ENCODE assay signal across 8 cellular contexts in genomic region chr3:149969110-149969944, GRCh38. TPM values are rescaled to one million over a fixed set of nuclear protein-coding genes. Genes with fewer than 3 reads are reported as not detected.
DNase-seq lines count a peak whose midpoint lies in the region; ATAC-seq, FAIRE-seq and TF ChIP-seq lines count a peak whose summit lies in the region.

No MANE protein-coding gene starts in this region.

- peak overlapping the region; percentile 94 to 98 (median 95) for H3K4me3 Mint-ChIP-seq in brain

- ATAC-seq in sciatic nerve, result peak; percentile 78

- peak; percentile 92 for FAIRE-seq in H54 (lab: Jason Lieb, UNC)

- intact Hi-C loops in sciatic nerve (cut with DNase I), result no loop called here

- no peaks in the 10 kb centered on the region for H3K9me3 ChIP-seq in iPS-18a (ENCODE audit: control insufficient read depth, low read depth, low read length)

- peak; percentile 63 for DNase-seq in AG09319 (ENCODE audit: extremely low read depth, low read depth)
- peak; percentile 40 for DNase-seq in H54 (ENCODE audit: insufficient read length, low spot score)
- peak; percentile 86 to 92 for DNase-seq in NCI-H526 (lab: John Stamatoyannopoulos, UW)
- DNase-seq in sciatic nerve (ENCODE audit: low spot score), result peak; percentile 65
- DNase-seq in KG1 (lab: John Stamatoyannopoulos, UW), result no peak
- DNase-seq in UCSD-AML1 (lab: John Stamatoyannopoulos, UW; ENCODE audit: unreplicated experiment), result no peak

- H3K4me1 Mint-ChIP-seq in brain, result peaks cover 65% of the 10 kb centered on the region

- peaks cover 36% of the 10 kb centered on the region for H3K36me3 ChIP-seq in iPS-18a (ENCODE audit: control insufficient read depth, low read depth, low read length)

- peaks cover 33% of the 10 kb centered on the region for H3K4me1 ChIP-seq in iPS-18a (ENCODE audit: control insufficient read depth, low read depth, low read length)

- H3K27me3 Mint-ChIP-seq in brain, result peaks cover 20% of the 10 kb centered on the region

- peak overlapping the region; percentile 100 for H3K9ac ChIP-seq in iPS-18a (ENCODE audit: low read length)

- TF ChIP-seq POLR2A in H54 (IDR thresholded peaks at IDR 0.05; ENCODE audit: low read depth, low read length), result no peak; the same call in 1 of the 2 replicates

- TF ChIP-seq CTCF in AG09319 (IDR thresholded peaks at IDR 0.05; ENCODE audit: low read depth, low read length), result peak; percentile 13
- TF ChIP-seq CTCF in brain (conservative IDR thresholded peaks at IDR 0.05), result peak; percentile 40 to 47

- peak overlapping the region; percentile 97 for H3K27ac ChIP-seq in iPS-18a (ENCODE audit: low read length)

- H3K27me3 ChIP-seq in iPS-18a (ENCODE audit: control insufficient read depth, insufficient read depth, low read length), result no peaks in the 10 kb centered on the region

- H3K36me3 Mint-ChIP-seq in brain, result peaks cover 46% of the 10 kb centered on the region

- H3K27ac Mint-ChIP-seq in brain, result peak overlapping the region; percentile 91 to 98 (median 96)

- H3K9me3 Mint-ChIP-seq in brain, result peaks cover 0 to under 1% (median 0%) of the 10 kb centered on the region in 5 experiments

- H3K4me3 ChIP-seq in iPS-18a (ENCODE audit: low read length), result peak overlapping the region; percentile 98

RNA-seq across cellular contexts. Expression of gene PFN2, which starts 1.4 kb away (rescaled TPM):
- 317 TPM for polyA plus RNA-seq in brain (ENCODE audit: insufficient read depth, low read depth, low replicate concordance)
- total RNA-seq in sciatic nerve, result 75.8 TPM

Comparison
In these comparisons a context has a peak if more than half of its experiments do, and no peak if none do; other contexts are left out.
1. DNase-seq: peak in AG09319 (single experiment), H54 (single experiment), NCI-H526 (2 of 2) and sciatic nerve (single experiment); none in KG1 (single experiment) and UCSD-AML1 (single experiment).